Comparison of ENCODE assay signal across 1 cellular context in genomic region chr10:80078448-80079311, GRCh38.
TF ChIP-seq lines count a peak whose summit lies in the region.

TSS of gene TMEM254 (plus strand) at chr10:80078665. CDS start at chr10:80078700, 35 bp downstream.

TF ChIP-seq in HepG2, 621 proteins besides CTCF, POLR2A, EP300 and RAD21 (continued from another document and continues in another):
- TF ChIP-seq ZBTB4 (CRISPR knock-in tag; IDR thresholded peaks at IDR 0.05; ENCODE audit: borderline replicate concordance) (0 out of 2 replicates have a peak, but pooled peaks have one; percentile 37), SNAI1 (CRISPR knock-in tag; IDR thresholded peaks at IDR 0.05; ENCODE audit: borderline replicate concordance) (peak; percentile 82; the same call in 1 of the 2 replicates), TARDBP (CRISPR knock-in tag; IDR thresholded peaks at IDR 0.05) (peak; percentile 49; the same call in 1 of the 2 replicates), TMF1 (CRISPR knock-in tag; IDR thresholded peaks at IDR 0.05; ENCODE audit: low read depth) (no peak), ZNF629 (CRISPR knock-in tag; conservative IDR thresholded peaks at IDR 0.05) (no peak), POLR2AphosphoS2 (IDR thresholded peaks at IDR 0.05; ENCODE audit: low read depth, low read length) (no peak), RCOR2 (CRISPR knock-in tag; IDR thresholded peaks at IDR 0.05) (no peak), E2F2 (CRISPR knock-in tag; IDR thresholded peaks at IDR 0.05; ENCODE audit: borderline replicate concordance) (no peak; the same call in 1 of the 2 replicates), ZNF713 (CRISPR knock-in tag; IDR thresholded peaks at IDR 0.05) (no peak), IKZF4 (CRISPR knock-in tag; IDR thresholded peaks at IDR 0.05; ENCODE audit: borderline replicate concordance, low read depth, not compliant biosample characterization) (peak; percentile 48), KLF13 (CRISPR knock-in tag; IDR thresholded peaks at IDR 0.05) (no peak), SMAD1 (CRISPR knock-in tag; IDR thresholded peaks at IDR 0.05; ENCODE audit: borderline replicate concordance, low read depth) (peak; percentile 84; the same call in 1 of the 2 replicates), FOXO1 (CRISPR knock-in tag; IDR thresholded peaks at IDR 0.05) (peak; percentile 0; the same call in 1 of the 2 replicates), SRSF4 (IDR thresholded peaks at IDR 0.05; ENCODE audit: low read depth, low read length, poor library complexity, severe bottlenecking) (no peak), MYC (CRISPR knock-in tag; IDR thresholded peaks at IDR 0.05; ENCODE audit: borderline replicate concordance) (0 out of 2 replicates have a peak, but pooled peaks have one; percentile 5), MXI1 (IDR thresholded peaks at IDR 0.05; ENCODE audit: borderline replicate concordance, low read depth, low read length) (peak; percentile 39; the same call in 1 of the 3 replicates), ZFP1 (CRISPR knock-in tag; IDR thresholded peaks at IDR 0.05) (no peak), CREM (IDR thresholded peaks at IDR 0.05) (peak; percentile 51), CREM (CRISPR knock-in tag; IDR thresholded peaks at IDR 0.05) (no peak), CREB3 (CRISPR knock-in tag; IDR thresholded peaks at IDR 0.05) (no peak), ZNF441 (CRISPR knock-in tag; IDR thresholded peaks at IDR 0.05; ENCODE audit: borderline replicate concordance) (0 out of 2 replicates have a peak, but pooled peaks have one; percentile 18), ATRX (CRISPR knock-in tag; IDR thresholded peaks at IDR 0.05; ENCODE audit: borderline replicate concordance) (no peak), ZSCAN20 (CRISPR knock-in tag; IDR thresholded peaks at IDR 0.05; ENCODE audit: borderline replicate concordance) (0 out of 2 replicates have a peak, but pooled peaks have one; percentile 50), THAP7 (CRISPR knock-in tag; IDR thresholded peaks at IDR 0.05) (0 out of 2 replicates have a peak, but pooled peaks have one; percentile 17), ZNF879 (CRISPR knock-in tag; IDR thresholded peaks at IDR 0.05) (0 out of 2 replicates have a peak, but pooled peaks have one; percentile 36), ZNF275 (CRISPR knock-in tag; IDR thresholded peaks at IDR 0.05; ENCODE audit: borderline replicate concordance) (no peak), ZNF550 (CRISPR knock-in tag; IDR thresholded peaks at IDR 0.05; ENCODE audit: borderline replicate concordance) (no peak), HMGXB4 (CRISPR knock-in tag; IDR thresholded peaks at IDR 0.05; ENCODE audit: borderline replicate concordance in 1 of 2, low read depth in 1 of 2) (peak in 1 of 2 experiments; percentile 74; a peak in 3 of 4 replicates), ZHX1 (CRISPR knock-in tag; IDR thresholded peaks at IDR 0.05; ENCODE audit: low read depth) (no peak), SP5 (CRISPR knock-in tag; IDR thresholded peaks at IDR 0.05; ENCODE audit: borderline replicate concordance, low read depth) (peak; percentile 57; the same call in 1 of the 2 replicates), PRDM10 (CRISPR knock-in tag; IDR thresholded peaks at IDR 0.05; ENCODE audit: low read depth) (no peak), HOXA9 (CRISPR knock-in tag; IDR thresholded peaks at IDR 0.05; ENCODE audit: borderline replicate concordance) (peak; percentile 51; the same call in 1 of the 2 replicates), ZNF619 (CRISPR knock-in tag; IDR thresholded peaks at IDR 0.05) (peak; percentile 67; the same call in 1 of the 2 replicates), DPF2 (CRISPR knock-in tag; IDR thresholded peaks at IDR 0.05; ENCODE audit: borderline replicate concordance, low read depth) (no peak), SETDB1 (CRISPR knock-in tag; IDR thresholded peaks at IDR 0.05; ENCODE audit: borderline replicate concordance) (no peak), PATZ1 (CRISPR knock-in tag; IDR thresholded peaks at IDR 0.05) (peak; percentile 42), ATAD3A (CRISPR knock-in tag; IDR thresholded peaks at IDR 0.05) (no peak), FOXM1 (CRISPR knock-in tag; IDR thresholded peaks at IDR 0.05) (no peak), FOSL2 (CRISPR knock-in tag; IDR thresholded peaks at IDR 0.05) (peak; percentile 37), MLLT10 (CRISPR knock-in tag; IDR thresholded peaks at IDR 0.05) (no peak), ZFP62 (CRISPR knock-in tag; IDR thresholded peaks at IDR 0.05) (no peak), MXD1 (CRISPR knock-in tag; IDR thresholded peaks at IDR 0.05) (peak; percentile 44), ZNF326 (CRISPR knock-in tag; IDR thresholded peaks at IDR 0.05; ENCODE audit: borderline replicate concordance) (no peak), ZNF234 (CRISPR knock-in tag; conservative IDR thresholded peaks at IDR 0.05) (no peak), DNMT3B (CRISPR knock-in tag; conservative IDR thresholded peaks at IDR 0.05) (no peak)
